Comparison of ENCODE assay signal across 21 cellular contexts in genomic region chr16:27226976-27227705, GRCh38. TPM values are rescaled to one million over a fixed set of nuclear protein-coding genes. Genes with fewer than 3 reads are reported as not detected.
A peak's percentile ranks its signal among the peaks of the same experiment; 100 is the strongest.
DNase-seq lines count a peak whose midpoint lies in the region; ATAC-seq and TF ChIP-seq lines count a peak whose summit lies in the region.
"Had no signal": no experiment of that assay in that cellular context is flagged by ENCODE, and none has a peak within 500 bp of the region (broad histone marks: within the 10 kb centered on the region; RNA-seq: fewer than 3 reads in every experiment).

No MANE protein-coding gene starts in this region.

- H3K4me1 Mint-ChIP-seq in natural killer cell (peaks cover 30 to 43% of the 10 kb centered on the region in 2 donors), T-helper 17 cell (peaks cover 37% of the 10 kb centered on the region)
- H3K4me1 Mint-ChIP-seq in natural killer cell treated with Interleukin-12 subunit alpha and Interleukin-12 subunit beta and Interleukin-15 and Interleukin-18, amount 100 ng/mL, for 72 hours (ENCODE audit: low read depth in 2 of 2) = peaks cover 25 to 36% of the 10 kb centered on the region in 2 donors

- H3K36me3 Mint-ChIP-seq in natural killer cell (no peaks in the 10 kb centered on the region), T-helper 17 cell (ENCODE audit: low read depth) (peaks cover 3% of the 10 kb centered on the region)
- H3K36me3 Mint-ChIP-seq in natural killer cell treated with Interleukin-12 subunit alpha and Interleukin-12 subunit beta and Interleukin-15 and Interleukin-18, amount 100 ng/mL, for 72 hours = no peaks in the 10 kb centered on the region

- H3K4me1 ChIP-seq in mucosa of descending colon (ENCODE audit: low read depth) = peaks cover 57% of the 10 kb centered on the region

- H3K4me3 ChIP-seq in mucosa of descending colon = no peak overlapping the region
- H3K4me3 ChIP-seq: gastrocnemius medialis, sigmoid colon, SJCRH30 had no signal

- intact Hi-C loops in natural killer cell (cut with micrococcal nuclease) (no loop called here), mucosa of descending colon (cut with DNase I, micrococcal nuclease) (no loop called here)

- H3K9me3 ChIP-seq in T-helper 17 cell (ENCODE audit: control insufficient read depth, low read length, poor library complexity, severe bottlenecking) = no peaks in the 10 kb centered on the region
- no peaks in the 10 kb centered on the region for H3K9me3 ChIP-seq in mucosa of descending colon
- H3K9me3 ChIP-seq: gastrocnemius medialis, sigmoid colon, SJCRH30 had no signal

- H3K27ac Mint-ChIP-seq in natural killer cell = peak overlapping the region; percentile 14 to 38
- H3K27ac Mint-ChIP-seq in natural killer cell treated with Interleukin-12 subunit alpha and Interleukin-12 subunit beta and Interleukin-15 and Interleukin-18, amount 100 ng/mL, for 72 hours = no peak overlapping the region
- peak overlapping the region; percentile 24 for H3K27ac Mint-ChIP-seq in T-helper 17 cell
- H3K27ac Mint-ChIP-seq: activated naive CD4-positive, alpha-beta T cell treated with anti-CD3 and anti-CD28 coated beads for 36 hours had no signal

- H3K36me3 ChIP-seq in mucosa of descending colon (ENCODE audit: low read depth) = no peaks in the 10 kb centered on the region
- H3K36me3 ChIP-seq: SJCRH30 had no signal

- H3K27me3 Mint-ChIP-seq in natural killer cell (ENCODE audit: low read depth in 2 of 2) (no peaks in the 10 kb centered on the region), T-helper 17 cell (no peaks in the 10 kb centered on the region)
- no peaks in the 10 kb centered on the region for H3K27me3 Mint-ChIP-seq in natural killer cell treated with Interleukin-12 subunit alpha and Interleukin-12 subunit beta and Interleukin-15 and Interleukin-18, amount 100 ng/mL, for 72 hours

- DNase-seq in natural killer cell (no peak), T-helper 17 cell (no peak), mucosa of descending colon (peak in 2 of 3 donors; percentile 38 to 46), NCI-H2171 treated with DMSO at 0.1 percent for 48 hours (lab: John Stamatoyannopoulos, UW) (no peak)
- DNase-seq in natural killer cell treated with Interleukin-12 subunit alpha and Interleukin-12 subunit beta and Interleukin-15 and Interleukin-18, amount 100 ng/mL, for 72 hours (ENCODE audit: low spot score) = no peak
- DNase-seq: activated CD4-positive, CD25-positive, alpha-beta regulatory T cell treated with anti-CD3 and anti-CD28 coated beads, Interleukin-2, amount 50 U/mL, for 72 hours; activated CD8-positive, alpha-beta memory T cell treated with anti-CD3 and anti-CD28 coated beads, Interleukin-2, amount 50 U/mL, for 48 hours; activated naive CD4-positive, alpha-beta T cell treated with anti-CD3 and anti-CD28 coated beads for 36 hours; erythroblast; gastrocnemius medialis; GDM1; NCI-H2081 treated with DMSO at 0.1 percent for 48 hours; NCI-H526 treated with DMSO at 0.1 percent for 48 hours; OCI-M1; sigmoid colon; stimulated activated CD4-positive, alpha-beta T cell treated with anti-CD3 and anti-CD28 coated beads, Interleukin-2, amount 100 ng/mL, for 24 hours; T-helper 9 cell had no signal

- ATAC-seq in natural killer cell (no peak), T-helper 17 cell (no peak), mucosa of descending colon (no peak), GM18870 (IDR thresholded peaks at IDR 0.05; ENCODE audit: unreplicated experiment) (no peak), GM21723 (IDR thresholded peaks at IDR 0.05; ENCODE audit: unreplicated experiment) (no peak)
- ATAC-seq in natural killer cell treated with Interleukin-12 subunit alpha and Interleukin-12 subunit beta and Interleukin-15 and Interleukin-18, amount 100 ng/mL, for 72 hours = no peak
- ATAC-seq: gastrocnemius medialis, HCT116 had no signal

- TF ChIP-seq CTCF in natural killer cell (IDR thresholded peaks at IDR 0.05) = no peak
- TF ChIP-seq CTCF in mucosa of descending colon (IDR thresholded peaks at IDR 0.05) = no peak

- no peak overlapping the region for H3K4me3 Mint-ChIP-seq in natural killer cell
- no peak overlapping the region for H3K4me3 Mint-ChIP-seq in natural killer cell treated with Interleukin-12 subunit alpha and Interleukin-12 subunit beta and Interleukin-15 and Interleukin-18, amount 100 ng/mL, for 72 hours
- H3K4me3 Mint-ChIP-seq in T-helper 17 cell = no peak overlapping the region
- H3K4me3 Mint-ChIP-seq: activated naive CD4-positive, alpha-beta T cell treated with anti-CD3 and anti-CD28 coated beads for 36 hours had no signal

- H3K9me3 Mint-ChIP-seq in natural killer cell = no peaks in the 10 kb centered on the region
- no peaks in the 10 kb centered on the region for H3K9me3 Mint-ChIP-seq in natural killer cell treated with Interleukin-12 subunit alpha and Interleukin-12 subunit beta and Interleukin-15 and Interleukin-18, amount 100 ng/mL, for 72 hours
- H3K9me3 Mint-ChIP-seq: activated naive CD4-positive, alpha-beta T cell treated with anti-CD3 and anti-CD28 coated beads for 36 hours had no signal

RNA-seq across cellular contexts. Expression of gene KDM8, which starts 23.8 kb away (rescaled TPM):
- total RNA-seq in natural killer cell = 10 to 100 TPM; 11.4 to 17.9 (median 17.8) TPM
- 10 to 100 TPM in 1 of 2 donors, 1 to 10 TPM in 1; 7.3 to 12.0 TPM for total RNA-seq in natural killer cell treated with Interleukin-12 subunit alpha and Interleukin-12 subunit beta and Interleukin-15 and Interleukin-18, amount 100 ng/mL, for 72 hours
- 10 to 100 TPM; 11.6 to 11.9 TPM for total RNA-seq in T-helper 17 cell
- total RNA-seq in mucosa of descending colon = 10 to 100 TPM in 1 of 3 donors, 1 to 10 TPM in 2; 8.7 to 12.9 (median 8.9) TPM

RNA-seq across cellular contexts. Expression of gene NSMCE1, which starts 41.4 kb away (rescaled TPM):
- total RNA-seq in natural killer cell (10 to 100 TPM; 29.4 to 42.7 (median 37.7) TPM), T-helper 17 cell (10 to 100 TPM; 35.1 to 49.2 TPM), mucosa of descending colon (10 to 100 TPM; 39.3 to 50.1 (median 48.9) TPM)
- 10 to 100 TPM; 37.7 to 50.4 TPM for total RNA-seq in natural killer cell treated with Interleukin-12 subunit alpha and Interleukin-12 subunit beta and Interleukin-15 and Interleukin-18, amount 100 ng/mL, for 72 hours

Comparison
In these comparisons a context has a peak if more than half of its experiments do, and no peak if none do; other contexts are left out.
1. H3K27ac Mint-ChIP-seq: peak in natural killer cell (2 of 2) and T-helper 17 cell (single experiment); none in natural killer cell treated with Interleukin-12 subunit alpha and Interleukin-12 subunit beta and Interleukin-15 and Interleukin-18, amount 100 ng/mL, for 72 hours (0 of 2).
2. DNase-seq: peak in mucosa of descending colon (2 of 3); none in natural killer cell (single experiment), natural killer cell treated with Interleukin-12 subunit alpha and Interleukin-12 subunit beta and Interleukin-15 and Interleukin-18, amount 100 ng/mL, for 72 hours (single experiment), T-helper 17 cell (0 of 3) and NCI-H2171 treated with DMSO at 0.1 percent for 48 hours (single experiment).